2 cellular contexts compared by ENCODE assay signal in the genomic region with DNA sequence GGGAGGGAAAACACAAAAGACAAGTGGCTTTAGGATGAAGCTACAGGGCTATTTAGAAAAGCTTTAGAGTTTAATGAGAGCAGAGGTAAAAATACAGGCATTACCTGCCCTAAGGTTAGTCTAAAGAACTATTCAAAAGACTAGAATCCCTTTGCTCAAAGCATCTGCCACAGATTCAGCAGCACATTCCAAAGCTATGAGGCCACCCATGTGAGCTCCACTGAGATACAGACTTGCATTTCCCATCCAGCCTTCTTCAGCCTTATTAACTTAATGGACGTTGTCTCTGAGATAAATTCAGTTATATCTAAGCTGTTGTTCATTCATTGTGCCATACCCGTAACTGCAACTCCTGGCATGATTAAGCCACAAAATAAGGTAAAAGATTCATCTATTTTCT.
TF ChIP-seq lines count a peak whose summit lies in the region.

No MANE protein-coding gene starts in this region.

TF ChIP-seq in IMR-90, 13 proteins besides CTCF, POLR2A, EP300 and RAD21:
- TF ChIP-seq MAFK (IDR thresholded peaks at IDR 0.05; ENCODE audit: low read depth, low read length) (no peak), MXI1 (IDR thresholded peaks at IDR 0.05; ENCODE audit: borderline replicate concordance, low read depth, low read length) (no peak), CEBPB (IDR thresholded peaks at IDR 0.05; ENCODE audit: low read depth, low read length) (no peak), MAZ (IDR thresholded peaks at IDR 0.05; ENCODE audit: borderline replicate concordance, low read depth, low read length) (no peak), RFX5 (IDR thresholded peaks at IDR 0.05; ENCODE audit: low read depth, low read length) (no peak), USF2 (IDR thresholded peaks at IDR 0.05; ENCODE audit: low read depth, low read length) (no peak), RCOR1 (IDR thresholded peaks at IDR 0.05; ENCODE audit: insufficient replicate concordance, low read length) (no peak), NFE2L2 (IDR thresholded peaks at IDR 0.05; ENCODE audit: low read depth, low read length) (no peak), CHD1 (IDR thresholded peaks at IDR 0.05; ENCODE audit: low read depth, low read length) (no peak), FOS (IDR thresholded peaks at IDR 0.05; ENCODE audit: low read depth, low read length) (no peak), BHLHE40 (IDR thresholded peaks at IDR 0.05; ENCODE audit: low read depth, low read length) (no peak), SMC3 (IDR thresholded peaks at IDR 0.05; ENCODE audit: low read depth, low read length) (no peak)
- TF ChIP-seq, protein P1, sequence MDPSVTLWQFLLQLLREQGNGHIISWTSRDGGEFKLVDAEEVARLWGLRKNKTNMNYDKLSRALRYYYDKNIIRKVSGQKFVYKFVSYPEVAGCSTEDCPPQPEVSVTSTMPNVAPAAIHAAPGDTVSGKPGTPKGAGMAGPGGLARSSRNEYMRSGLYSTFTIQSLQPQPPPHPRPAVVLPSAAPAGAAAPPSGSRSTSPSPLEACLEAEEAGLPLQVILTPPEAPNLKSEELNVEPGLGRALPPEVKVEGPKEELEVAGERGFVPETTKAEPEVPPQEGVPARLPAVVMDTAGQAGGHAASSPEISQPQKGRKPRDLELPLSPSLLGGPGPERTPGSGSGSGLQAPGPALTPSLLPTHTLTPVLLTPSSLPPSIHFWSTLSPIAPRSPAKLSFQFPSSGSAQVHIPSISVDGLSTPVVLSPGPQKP (IDR thresholded peaks at IDR 0.05; ENCODE audit: borderline replicate concordance, low read depth, low read length), result no peak
TF ChIP-seq in IMR-90: peak in this region for 0.

TF ChIP-seq in GM12891, 5 proteins besides CTCF, POLR2A, EP300 and RAD21:
- TF ChIP-seq PAX5 (IDR thresholded peaks at IDR 0.05; ENCODE audit: insufficient read depth, low read length, severe bottlenecking) (no peak), POU2F2 (IDR thresholded peaks at IDR 0.05; ENCODE audit: low read depth, low read length) (no peak), SPI1 (IDR thresholded peaks at IDR 0.05; ENCODE audit: low read depth, low read length) (no peak), TAF1 (IDR thresholded peaks at IDR 0.05; ENCODE audit: low read depth, low read length) (no peak), POLR2AphosphoS5 (IDR thresholded peaks at IDR 0.05; ENCODE audit: low read depth, low read length) (no peak)
